Comparison of ENCODE assay signal across 26 cellular contexts in genomic region chr7:122970740-122971725, GRCh38. TPM values are rescaled to one million over a fixed set of nuclear protein-coding genes. Genes with fewer than 3 reads are reported as not detected.
DNase-seq lines count a peak whose midpoint lies in the region; ATAC-seq and TF ChIP-seq lines count a peak whose summit lies in the region.
"Had no signal": no experiment of that assay in that cellular context is flagged by ENCODE, and none has a peak within 500 bp of the region (broad histone marks: within the 10 kb centered on the region; RNA-seq: fewer than 3 reads in every experiment).

No MANE protein-coding gene starts in this region.

- H3F3A ChIP-seq in GM23338 (replicated peaks; ENCODE audit: low read depth): no peaks in the 10 kb centered on the region

- no peaks in the 10 kb centered on the region for H3K9me3 Mint-ChIP-seq in GM23338
- H3K9me3 Mint-ChIP-seq in endothelial cell (ENCODE audit: unreplicated experiment): no peaks in the 10 kb centered on the region
- H3K9me3 Mint-ChIP-seq in activated CD4-positive, alpha-beta T cell treated with anti-CD3 and anti-CD28 coated beads for 36 hours (ENCODE audit: low read depth): no peaks in the 10 kb centered on the region
- H3K9me3 Mint-ChIP-seq: activated T-helper 2 cell treated with anti-CD3 and anti-CD28 coated beads, Interferon-gamma antibody, Interleukin-2, Interleukin-4, amounts not matched to agents 10 μg/mL and 5 μg/mL and 100 μg/mL, durations not matched to agents 14 hours and 24 hours and 36 hours had no signal

- H3K9me2 ChIP-seq in GM23338 (ENCODE audit: insufficient read depth): no peaks in the 10 kb centered on the region

- no peak for DNase-seq in GM23338 (ENCODE audit: low spot score)
- peak; percentile 77 for DNase-seq in NCI-H748 (lab: John Stamatoyannopoulos, UW; ENCODE audit: unreplicated experiment)
- no peak for DNase-seq in endothelial cell (ENCODE audit: low spot score)
- no peak for DNase-seq in activated CD4-positive, alpha-beta T cell treated with anti-CD3 and anti-CD28 coated beads for 36 hours
- no peak for DNase-seq in HT-29 (ENCODE audit: low spot score)
- DNase-seq: activated CD4-positive, alpha-beta T cell treated with anti-CD3 and anti-CD28 coated beads, Interleukin-2, amount 50 U/mL, for 48 hours; caudate nucleus; CD4-positive, CD25-positive, alpha-beta regulatory T cell; KBM-7; NCI-H187; NCI-H524 treated with DMSO at 0.1 percent for 48 hours; trophoblast cell had no signal

- H3K36me3 Mint-ChIP-seq in GM23338 (ENCODE audit: low read depth): no peaks in the 10 kb centered on the region
- no peaks in the 10 kb centered on the region for H3K36me3 Mint-ChIP-seq in endothelial cell (ENCODE audit: low read depth, unreplicated experiment)
- no peaks in the 10 kb centered on the region for H3K36me3 Mint-ChIP-seq in activated CD4-positive, alpha-beta T cell treated with anti-CD3 and anti-CD28 coated beads for 36 hours (ENCODE audit: low read depth)
- H3K36me3 Mint-ChIP-seq: activated naive CD8-positive, alpha-beta T cell; CD4-positive, CD25-positive, alpha-beta regulatory T cell had no signal

- intact Hi-C loops in activated CD4-positive, alpha-beta T cell treated with anti-CD3 and anti-CD28 coated beads for 36 hours (cut with DNase I, micrococcal nuclease): no loop called here

- no peaks in the 10 kb centered on the region for H3K36me3 ChIP-seq in BLaER1 treated with 17β-estradiol and CSF1 and Interleukin-3, amounts not matched to agents 10 nM and 100 nM
- H3K36me3 ChIP-seq in GM23338 (ENCODE audit: insufficient read depth): no peaks in the 10 kb centered on the region
- H3K36me3 ChIP-seq: ascending aorta had no signal

- H3K4me3 ChIP-seq in BLaER1 treated with 17β-estradiol and CSF1 and Interleukin-3, amounts not matched to agents 10 nM and 100 nM: no peak overlapping the region
- H3K4me3 ChIP-seq in GM23338: no peak overlapping the region
- H3K4me3 ChIP-seq: ascending aorta had no signal

- H3K9me3 ChIP-seq in BLaER1 treated with 17β-estradiol and CSF1 and Interleukin-3, amounts not matched to agents 10 nM and 100 nM (replicated peaks in 1 of 11): no peaks in the 10 kb centered on the region
- H3K9me3 ChIP-seq: ascending aorta had no signal

- H3K4me3 Mint-ChIP-seq in GM23338 (no peak overlapping the region), endothelial cell (ENCODE audit: unreplicated experiment) (no peak overlapping the region)
- H3K4me3 Mint-ChIP-seq in activated CD4-positive, alpha-beta T cell treated with anti-CD3 and anti-CD28 coated beads for 36 hours: no peak overlapping the region
- H3K4me3 Mint-ChIP-seq: activated naive CD8-positive, alpha-beta T cell; CD4-positive, CD25-positive, alpha-beta regulatory T cell; dendritic cell treated with granulocyte-macrophage colony-stimulating factor and Interleukin-4, amounts not matched to agents 40 ng/mL and 50 ng/mL, for 4 days had no signal

- POLR2A ChIA-PET in activated CD4-positive, alpha-beta T cell treated with anti-CD3 and anti-CD28 coated beads for 36 hours (lab: Charles Lee): no interaction called here

- H2AFZ ChIP-seq in GM23338: peak overlapping the region; percentile 30; the same call in 1 of the 2 replicates

- H3K27me3 Mint-ChIP-seq in GM23338 (ENCODE audit: insufficient read depth, low read depth, poor library complexity) (no peaks in the 10 kb centered on the region), endothelial cell (ENCODE audit: unreplicated experiment) (peaks cover 1% of the 10 kb centered on the region)
- H3K27me3 Mint-ChIP-seq in activated CD4-positive, alpha-beta T cell treated with anti-CD3 and anti-CD28 coated beads for 36 hours: no peaks in the 10 kb centered on the region
- H3K27me3 Mint-ChIP-seq: activated naive CD8-positive, alpha-beta T cell; CD4-positive, CD25-positive, alpha-beta regulatory T cell; dendritic cell treated with granulocyte-macrophage colony-stimulating factor and Interleukin-4, amounts not matched to agents 40 ng/mL and 50 ng/mL, for 4 days had no signal

- ATAC-seq in GM23338 (no peak), GM21390 (IDR thresholded peaks at IDR 0.05; ENCODE audit: unreplicated experiment) (no peak)
- no peak for ATAC-seq in activated CD4-positive, alpha-beta T cell treated with anti-CD3 and anti-CD28 coated beads for 36 hours
- ATAC-seq: Right ventricle myocardium inferior had no signal

- no peaks in the 10 kb centered on the region for H3K79me2 ChIP-seq in GM23338 (replicated peaks; ENCODE audit: insufficient read depth)

- TF ChIP-seq CTCF in GM23338 (conservative IDR thresholded peaks at IDR 0.05; ENCODE audit: low read depth in 2 of 2): no peak
- no peak for TF ChIP-seq CTCF in endothelial cell (IDR thresholded peaks at IDR 0.05; ENCODE audit: unreplicated experiment)

- peak overlapping the region in 6 of 11 experiments; percentile 8 to 39 (median 28); a peak in 6 of 22 replicates for H3K4me2 ChIP-seq in BLaER1 treated with 17β-estradiol and CSF1 and Interleukin-3, amounts not matched to agents 10 nM and 100 nM
- no peak overlapping the region for H3K4me2 ChIP-seq in GM23338

- H3K27ac Mint-ChIP-seq in GM23338: peak overlapping the region; percentile 2; the same call in 1 of the 2 replicates
- peak overlapping the region; percentile 85 for H3K27ac Mint-ChIP-seq in endothelial cell (ENCODE audit: unreplicated experiment)
- no peak overlapping the region for H3K27ac Mint-ChIP-seq in activated CD4-positive, alpha-beta T cell treated with anti-CD3 and anti-CD28 coated beads for 36 hours
- H3K27ac Mint-ChIP-seq: activated naive CD8-positive, alpha-beta T cell; activated T-helper 2 cell treated with anti-CD3 and anti-CD28 coated beads, Interferon-gamma antibody, Interleukin-2, Interleukin-4, amounts not matched to agents 10 μg/mL and 5 μg/mL and 100 μg/mL, durations not matched to agents 14 hours and 24 hours and 36 hours; dendritic cell treated with granulocyte-macrophage colony-stimulating factor and Interleukin-4, amounts not matched to agents 40 ng/mL and 50 ng/mL, for 4 days had no signal

- peaks cover 0 to 9% (median 7%) of the 10 kb centered on the region in 10 experiments; a peak in 8 of 20 replicates for H3K4me1 ChIP-seq in BLaER1 treated with 17β-estradiol and CSF1 and Interleukin-3, amounts not matched to agents 10 nM and 100 nM
- H3K4me1 ChIP-seq in GM23338 (ENCODE audit: insufficient read depth): peaks cover 8% of the 10 kb centered on the region; the same call in 1 of the 2 replicates
- H3K4me1 ChIP-seq: ascending aorta had no signal

- CTCF ChIA-PET in activated CD4-positive, alpha-beta T cell treated with anti-CD3 and anti-CD28 coated beads for 36 hours (lab: Charles Lee): interaction anchor here (0.6 kb wide), 1 partner anchor 77 kb away, joined by 3 read pairs; no protein-coding TSS in a partner anchor

- no peak overlapping the region for H3K27ac ChIP-seq in BLaER1 treated with 17β-estradiol and CSF1 and Interleukin-3, amounts not matched to agents 10 nM and 100 nM
- H3K27ac ChIP-seq in GM23338 (ENCODE audit: low read depth): peak overlapping the region; percentile 22; the same call in 1 of the 2 replicates
- H3K27ac ChIP-seq: ascending aorta had no signal

- H3K27me3 ChIP-seq in BLaER1 treated with 17β-estradiol and CSF1 and Interleukin-3, amounts not matched to agents 10 nM and 100 nM: no peaks in the 10 kb centered on the region
- H3K27me3 ChIP-seq in GM23338 (ENCODE audit: insufficient read depth): no peaks in the 10 kb centered on the region
- H3K27me3 ChIP-seq: ascending aorta had no signal

- H3K4me1 Mint-ChIP-seq in GM23338 (peaks cover 12% of the 10 kb centered on the region), endothelial cell (ENCODE audit: unreplicated experiment) (peaks cover 22% of the 10 kb centered on the region)
- H3K4me1 Mint-ChIP-seq in activated CD4-positive, alpha-beta T cell treated with anti-CD3 and anti-CD28 coated beads for 36 hours: no peaks in the 10 kb centered on the region
- H3K4me1 Mint-ChIP-seq: CD4-positive, CD25-positive, alpha-beta regulatory T cell had no signal

- H3K9ac ChIP-seq in BLaER1 treated with 17β-estradiol and CSF1 and Interleukin-3, amounts not matched to agents 10 nM and 100 nM: no peak overlapping the region

- no peaks in the 10 kb centered on the region for H4K20me1 ChIP-seq in BLaER1 treated with 17β-estradiol and CSF1 and Interleukin-3, amounts not matched to agents 10 nM and 100 nM
- H4K20me1 ChIP-seq in GM23338 (replicated peaks; ENCODE audit: insufficient read depth): no peaks in the 10 kb centered on the region

TF ChIP-seq in GM23338, 12 proteins besides CTCF, POLR2A, EP300 and RAD21 (continues in another document):
- TF ChIP-seq JUNB (IDR thresholded peaks at IDR 0.05; ENCODE audit: unreplicated experiment): no peak
- no peak for TF ChIP-seq ZNF331 (CRISPR knock-in tag; IDR thresholded peaks at IDR 0.05; ENCODE audit: low read depth)
- no peak for TF ChIP-seq STAT1 (IDR thresholded peaks at IDR 0.05; ENCODE audit: unreplicated experiment)
- TF ChIP-seq REST (IDR thresholded peaks at IDR 0.05; ENCODE audit: unreplicated experiment): no peak
- TF ChIP-seq CREB1 (CRISPR knock-in tag; IDR thresholded peaks at IDR 0.05; ENCODE audit: low read depth): no peak

RNA-seq across cellular contexts. Expression of gene TAS2R16, which starts 24.5 kb away (rescaled TPM):
- not detected in 2 replicates for total RNA-seq in GM23338 (2014; rRNA removed; shearing (Covaris generic))
- not detected in 2 replicates for polyA plus RNA-seq in GM23338 (2016; fragmentation: Nextera tagmentation; extraction: Ambion mirVana)
- not detected for total RNA-seq in endothelial cell (ENCODE audit: unreplicated experiment)
- not detected for total RNA-seq in activated CD4-positive, alpha-beta T cell treated with anti-CD3 and anti-CD28 coated beads for 36 hours
- not detected in 2 replicates for total RNA-seq in HT-29 (2014; rRNA removed; shearing (Covaris generic))
- total RNA-seq: activated T-helper 2 cell treated with anti-CD3 and anti-CD28 coated beads, Interferon-gamma antibody, Interleukin-2, Interleukin-4, amounts not matched to agents 10 μg/mL and 5 μg/mL and 100 μg/mL, durations not matched to agents 14 hours and 24 hours and 36 hours; ascending aorta; CD4-positive, CD25-positive, alpha-beta regulatory T cell; fibroblast of lung; G401; H4; HT1080; kidney epithelial cell; lung microvascular endothelial cell; pulmonary artery endothelial cell; Right ventricle myocardium inferior had no signal
- polyA plus RNA-seq: CD4-positive, CD25-positive, alpha-beta regulatory T cell; fibroblast of lung had no signal
